In the genomic region with DNA sequence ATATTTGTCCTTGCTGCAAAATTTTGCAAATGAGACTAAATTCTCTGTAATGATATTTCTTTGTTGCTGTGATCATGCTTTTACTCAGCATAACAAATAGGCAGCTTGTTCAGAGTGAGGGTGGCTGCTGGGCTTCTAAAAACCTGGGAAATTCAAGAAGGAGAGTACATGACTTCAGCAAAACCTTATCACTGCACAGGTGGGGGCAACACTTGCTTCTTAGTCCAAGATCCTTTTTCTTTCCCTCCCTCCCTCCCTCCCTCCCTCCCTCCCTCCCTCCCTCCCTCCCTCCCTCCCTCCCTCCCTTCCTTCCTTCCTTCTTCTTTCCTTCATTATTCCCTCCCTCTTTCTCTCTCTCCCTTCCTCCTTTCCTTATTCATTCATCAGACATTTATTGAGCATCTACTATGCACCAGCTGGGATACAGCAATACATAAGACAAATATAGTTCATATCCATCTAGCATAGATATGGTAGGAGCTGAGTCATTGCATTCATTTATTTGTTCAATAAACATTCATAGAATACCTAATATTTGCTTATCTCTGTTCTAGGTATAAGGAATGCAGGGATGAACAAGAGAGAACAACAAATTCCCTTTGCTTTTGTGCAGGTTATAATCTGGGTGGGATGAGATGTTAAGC, we compare ENCODE assay signal across 1 cellular context.
A peak's percentile ranks its signal among the peaks of the same experiment; 100 is the strongest.
TF ChIP-seq lines count a peak whose summit lies in the region.

No MANE protein-coding gene starts in this region.

TF ChIP-seq in HepG2, 621 proteins besides CTCF, POLR2A, EP300 and RAD21 (continued from another document):
- TF ChIP-seq, protein P1, sequence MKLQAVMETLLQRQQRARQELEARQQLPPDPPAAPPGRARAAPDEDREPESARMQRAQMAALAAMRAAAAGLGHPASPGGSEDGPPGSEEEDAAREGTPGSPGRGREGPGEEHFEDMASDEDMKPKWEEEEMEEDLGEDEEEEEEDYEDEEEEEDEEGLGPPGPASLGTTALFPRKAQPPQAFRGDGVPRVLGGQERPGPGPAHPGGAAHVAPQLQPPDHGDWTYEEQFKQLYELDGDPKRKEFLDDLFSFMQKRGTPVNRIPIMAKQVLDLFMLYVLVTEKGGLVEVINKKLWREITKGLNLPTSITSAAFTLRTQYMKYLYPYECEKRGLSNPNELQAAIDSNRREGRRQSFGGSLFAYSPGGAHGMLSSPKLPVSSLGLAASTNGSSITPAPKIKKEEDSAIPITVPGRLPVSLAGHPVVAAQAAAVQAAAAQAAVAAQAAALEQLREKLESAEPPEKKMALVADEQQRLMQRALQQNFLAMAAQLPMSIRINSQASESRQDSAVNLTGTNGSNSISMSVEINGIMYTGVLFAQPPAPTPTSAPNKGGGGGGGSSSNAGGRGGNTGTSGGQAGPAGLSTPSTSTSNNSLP (IDR thresholded peaks at IDR 0.05; ENCODE audit: low read depth, low read length), result peak; percentile 34; the same call in 1 of the 2 replicates
- TF ChIP-seq ZNF552 (CRISPR knock-in tag; IDR thresholded peaks at IDR 0.05; ENCODE audit: borderline replicate concordance) (no peak), HNRNPUL1 (IDR thresholded peaks at IDR 0.05; ENCODE audit: low read depth, low read length) (no peak), HNRNPK (IDR thresholded peaks at IDR 0.05; ENCODE audit: low read depth, low read length, poor library complexity, severe bottlenecking) (peak; percentile 97)
